24 cellular contexts compared by ENCODE assay signal in genomic region chr16:28526201-28527099, GRCh38. TPM values are rescaled to one million over a fixed set of nuclear protein-coding genes. Genes with fewer than 3 reads are reported as not detected.
"Had no signal": no experiment of that assay in that cellular context is flagged by ENCODE, and none has a peak within 500 bp of the region (broad histone marks: within the 10 kb centered on the region; RNA-seq: fewer than 3 reads in every experiment).

No MANE protein-coding gene starts in this region.

- H3K4me3 ChIP-seq: tibial nerve had no signal

- H3K36me3 Mint-ChIP-seq: activated naive CD8-positive, alpha-beta T cell; immature natural killer cell; naive B cell; stimulated activated naive B cell treated with anti-CD40 and anti-IgM and Interleukin-4, amounts not matched to agents 10 μg/mL and 1 μg/mL and 100 μg/mL, for 72 hours had no signal

- H3K27ac ChIP-seq: epithelial cell of prostate, parathyroid adenoma, tibial nerve had no signal

- H3K27me3 Mint-ChIP-seq: activated naive CD8-positive, alpha-beta T cell; naive B cell had no signal

- H3K36me3 ChIP-seq: tibial nerve had no signal

- H3K27ac Mint-ChIP-seq: activated B cell treated with CpG ODN at 0.5 μM for 24 hours; activated naive CD8-positive, alpha-beta T cell; activated T-cell treated with anti-CD3 and anti-CD28 coated beads, Interleukin-2, amount 50 U/mL, for 72 hours; stimulated activated naive B cell treated with anti-CD40 and anti-IgM and Interleukin-4, amounts not matched to agents 10 μg/mL and 1 μg/mL and 100 μg/mL, for 72 hours had no signal

- H3K4me3 Mint-ChIP-seq: activated B cell treated with CpG ODN at 0.5 μM for 24 hours; activated naive CD8-positive, alpha-beta T cell; activated T-cell treated with anti-CD3 and anti-CD28 coated beads, Interleukin-2, amount 50 U/mL, for 72 hours; immature natural killer cell; stimulated activated naive B cell treated with anti-CD40 and anti-IgM and Interleukin-4, amounts not matched to agents 10 μg/mL and 1 μg/mL and 100 μg/mL, for 72 hours had no signal

- H3K27me3 ChIP-seq: tibial nerve had no signal

- H3K4me1 Mint-ChIP-seq: immature natural killer cell, naive B cell had no signal

- DNase-seq: activated B cell treated with CpG ODN at 0.5 μM for 24 hours; activated CD4-positive, alpha-beta T cell treated with anti-CD3 and anti-CD28 coated beads for 48 hours; activated CD8-positive, alpha-beta memory T cell treated with anti-CD3 and anti-CD28 coated beads, Interleukin-2, amount 50 U/mL, for 48 hours; activated gamma-delta T cell; activated T-cell treated with anti-CD3 and anti-CD28 coated beads, Interleukin-2, amount 50 U/mL, for 72 hours; anterior cingulate cortex; foreskin melanocyte; head of caudate nucleus; immature natural killer cell; naive B cell; retina; stimulated activated CD4-positive, alpha-beta T cell treated with anti-CD3 and anti-CD28 coated beads, Interleukin-15, amount 100 ng/mL, for 24 hours; stimulated activated CD4-positive, alpha-beta T cell treated with anti-CD3 and anti-CD28 coated beads, Interleukin-4, amount 100 ng/mL, for 1 hour; stimulated activated naive B cell treated with anti-CD40 and anti-IgM and Interleukin-4, amounts not matched to agents 10 μg/mL and 1 μg/mL and 100 μg/mL, for 72 hours; T-helper 2 cell had no signal

- ATAC-seq: activated T-cell treated with anti-CD3 and anti-CD28 coated beads, Interleukin-2, amount 50 U/mL, for 72 hours; stimulated activated naive B cell treated with anti-CD40 and anti-IgM and Interleukin-4, amounts not matched to agents 10 μg/mL and 1 μg/mL and 100 μg/mL, for 72 hours had no signal

- H3K9me3 ChIP-seq: tibial nerve had no signal

- H3K9me3 Mint-ChIP-seq: activated B cell treated with CpG ODN at 0.5 μM for 24 hours; activated T-cell treated with anti-CD3 and anti-CD28 coated beads, Interleukin-2, amount 50 U/mL, for 72 hours; immature natural killer cell; naive B cell; stimulated activated naive B cell treated with anti-CD40 and anti-IgM and Interleukin-4, amounts not matched to agents 10 μg/mL and 1 μg/mL and 100 μg/mL, for 72 hours had no signal

RNA-seq across cellular contexts. Expression of gene NUPR1, which starts 12.3 kb away (rescaled TPM):
- total RNA-seq: activated B cell treated with CpG ODN at 0.5 μM for 24 hours; activated T-cell treated with anti-CD3 and anti-CD28 coated beads, Interleukin-2, amount 50 U/mL, for 72 hours had no signal
- polyA plus RNA-seq: immature natural killer cell had no signal

RNA-seq across cellular contexts. Expression of gene IL27, which starts 19.8 kb away (rescaled TPM):
- total RNA-seq: activated B cell treated with CpG ODN at 0.5 μM for 24 hours; activated T-cell treated with anti-CD3 and anti-CD28 coated beads, Interleukin-2, amount 50 U/mL, for 72 hours; bronchial epithelial cell; chondrocyte; dermis blood vessel endothelial cell; fibroblast of lung; lung microvascular endothelial cell; tibial nerve had no signal
- polyA plus RNA-seq: fibroblast of lung, immature natural killer cell had no signal

RNA-seq across cellular contexts. Expression of gene APOBR, which starts 32.0 kb away (rescaled TPM):
- total RNA-seq: bronchial epithelial cell, lung microvascular endothelial cell had no signal
- polyA plus RNA-seq: fibroblast of lung had no signal
